7 cellular contexts compared by ENCODE assay signal in genomic region chr2:152011724-152012123, GRCh38.
"Had no signal": no experiment of that assay in that cellular context is flagged by ENCODE, and none has a peak within 500 bp of the region (broad histone marks: within the 10 kb centered on the region; RNA-seq: fewer than 3 reads in every experiment).

No MANE protein-coding gene starts in this region.

- H3K27ac ChIP-seq: HL-60 had no signal

- H3K4me3 ChIP-seq: K562 had no signal

- FAIRE-seq: HepG2, HTR-8/SVneo, K562 had no signal

- DNase-seq: IMR-90, KBM-7, KG1 had no signal

- ATAC-seq: HepG2, K562 had no signal
